Comparison of ENCODE assay signal across 9 cellular contexts in genomic region chr2:26068602-26069298, GRCh38.
DNase-seq lines count a peak whose midpoint lies in the region; ATAC-seq and TF ChIP-seq lines count a peak whose summit lies in the region.
"Had no signal": no experiment of that assay in that cellular context is flagged by ENCODE, and none has a peak within 500 bp of the region (broad histone marks: within the 10 kb centered on the region; RNA-seq: fewer than 3 reads in every experiment).

No MANE protein-coding gene starts in this region.

- peak overlapping the region; percentile 41 for H3K4me3 Mint-ChIP-seq in T-helper 1 cell treated with Interleukin-12 subunit alpha and Interleukin-12 subunit beta and Interleukin-4 antibody, amounts not matched to agents 30 μg/mL and 1 μg/mL, for 36 hours
- peak overlapping the region in 1 of 2 donors; percentile 73 for H3K4me3 Mint-ChIP-seq in effector memory CD8-positive, alpha-beta T cell

- no peaks in the 10 kb centered on the region for H3K27me3 Mint-ChIP-seq in T-helper 1 cell treated with Interleukin-12 subunit alpha and Interleukin-12 subunit beta and Interleukin-4 antibody, amounts not matched to agents 30 μg/mL and 1 μg/mL, for 36 hours (ENCODE audit: low read depth)
- H3K27me3 Mint-ChIP-seq in effector memory CD8-positive, alpha-beta T cell = no peaks in the 10 kb centered on the region

- peak; percentile 88 for DNase-seq in EH (ENCODE audit: low read depth)
- peak; percentile 43 to 75 for DNase-seq in HL-60 (ENCODE audit: low read depth in 1 of 2, low spot score in 1 of 2)
- peak in 2 of 3 experiments; percentile 13 to 30 for DNase-seq in effector memory CD8-positive, alpha-beta T cell
- DNase-seq in putamen (ENCODE audit: low spot score) = peak; percentile 21
- no peak for DNase-seq in NCI-H2227 (lab: John Stamatoyannopoulos, UW; ENCODE audit: unreplicated experiment)
- no peak for DNase-seq in medulla oblongata (ENCODE audit: extremely low spot score)

- no peaks in the 10 kb centered on the region for H3K27me3 ChIP-seq in HL-60 (ENCODE audit: insufficient read depth, poor library complexity, severe bottlenecking)
- H3K27me3 ChIP-seq: cardiac muscle cell had no signal

- TF ChIP-seq CTCF in HL-60 (IDR thresholded peaks at IDR 0.05; ENCODE audit: insufficient read depth, low read length) = no peak

- H3K4me3 ChIP-seq in HL-60 (replicated peaks; ENCODE audit: insufficient read depth, low read length) = no peak overlapping the region
- H3K4me3 ChIP-seq: cardiac muscle cell had no signal

- ATAC-seq in GM21367 (IDR thresholded peaks at IDR 0.05; ENCODE audit: unreplicated experiment) = peak; percentile 83
- peak; percentile 97 for ATAC-seq in effector memory CD8-positive, alpha-beta T cell (replicated peaks)

- H3K4me1 Mint-ChIP-seq in T-helper 1 cell treated with Interleukin-12 subunit alpha and Interleukin-12 subunit beta and Interleukin-4 antibody, amounts not matched to agents 30 μg/mL and 1 μg/mL, for 36 hours (ENCODE audit: low read depth) = peaks cover 39% of the 10 kb centered on the region
- H3K4me1 Mint-ChIP-seq in effector memory CD8-positive, alpha-beta T cell (ENCODE audit: low read depth in 2 of 2) = peaks cover 34 to 45% of the 10 kb centered on the region in 2 donors

- peaks cover 20% of the 10 kb centered on the region for H3K36me3 Mint-ChIP-seq in T-helper 1 cell treated with Interleukin-12 subunit alpha and Interleukin-12 subunit beta and Interleukin-4 antibody, amounts not matched to agents 30 μg/mL and 1 μg/mL, for 36 hours (ENCODE audit: low read depth)
- H3K36me3 Mint-ChIP-seq in effector memory CD8-positive, alpha-beta T cell (ENCODE audit: insufficient read depth) = peaks cover 19% of the 10 kb centered on the region

- H3K9me3 Mint-ChIP-seq in T-helper 1 cell treated with Interleukin-12 subunit alpha and Interleukin-12 subunit beta and Interleukin-4 antibody, amounts not matched to agents 30 μg/mL and 1 μg/mL, for 36 hours = no peaks in the 10 kb centered on the region
- no peaks in the 10 kb centered on the region for H3K9me3 Mint-ChIP-seq in effector memory CD8-positive, alpha-beta T cell

- H3K27ac ChIP-seq in HL-60 (replicated peaks) = peak overlapping the region; percentile 48
- H3K27ac ChIP-seq: cardiac muscle cell had no signal

- peak overlapping the region; percentile 94 for H3K27ac Mint-ChIP-seq in T-helper 1 cell treated with Interleukin-12 subunit alpha and Interleukin-12 subunit beta and Interleukin-4 antibody, amounts not matched to agents 30 μg/mL and 1 μg/mL, for 36 hours
- H3K27ac Mint-ChIP-seq in effector memory CD8-positive, alpha-beta T cell = peak overlapping the region; percentile 31 to 92

Comparison
In these comparisons a context has a peak if more than half of its experiments do, and no peak if none do; other contexts are left out.
1. DNase-seq: peak in EH (single experiment), HL-60 (2 of 2), effector memory CD8-positive, alpha-beta T cell (2 of 3) and putamen (single experiment); none in NCI-H2227 (single experiment) and medulla oblongata (single experiment).